In the genomic region with DNA sequence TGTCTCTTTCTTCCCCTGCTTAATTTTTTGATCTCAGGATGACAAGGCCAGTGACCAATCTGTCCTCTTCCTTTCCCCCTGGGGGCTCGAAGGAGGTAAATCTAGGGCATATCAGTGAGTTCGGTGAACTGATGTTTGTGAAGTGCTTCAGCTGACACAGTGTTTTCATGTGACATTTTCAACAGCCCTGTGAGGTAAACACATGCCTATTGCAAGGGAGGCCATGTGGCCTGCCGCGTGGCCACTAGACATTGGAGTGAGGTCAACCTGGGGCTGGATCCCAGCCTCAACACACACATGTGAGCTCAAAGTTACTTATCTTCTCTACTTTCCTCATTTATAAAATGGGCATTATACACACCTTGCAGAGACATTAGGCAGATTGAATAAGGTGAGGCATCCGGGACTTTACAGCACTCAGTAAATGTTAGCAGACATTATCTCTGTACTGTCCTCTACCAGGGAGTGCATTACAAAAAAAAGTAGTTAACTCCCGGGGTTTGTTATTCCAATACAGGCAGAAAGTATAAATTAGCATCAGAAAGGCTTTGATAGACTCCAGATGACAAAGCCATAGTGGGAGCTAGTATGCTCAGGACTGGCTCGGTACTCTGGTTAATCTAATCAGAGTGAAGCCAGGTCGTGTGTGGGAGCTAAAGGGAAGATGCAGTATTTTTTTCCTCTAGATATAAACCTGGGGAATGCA, we compare ENCODE assay signal across 22 cellular contexts.
DNase-seq lines count a peak whose midpoint lies in the region; ATAC-seq, FAIRE-seq and TF ChIP-seq lines count a peak whose summit lies in the region.
"Had no signal": no experiment of that assay in that cellular context is flagged by ENCODE, and none has a peak within 500 bp of the region (broad histone marks: within the 10 kb centered on the region; RNA-seq: fewer than 3 reads in every experiment).

No MANE protein-coding gene starts in this region.

- no peak for FAIRE-seq in RCC 7860 (lab: Jason Lieb, UNC)
- FAIRE-seq: endometrium had no signal

- TF ChIP-seq RAD21 in SK-N-SH (IDR thresholded peaks at IDR 0.05; ENCODE audit: low read length) = peak; percentile 33

- H3K4me1 Mint-ChIP-seq in nephron = peaks cover 54% of the 10 kb centered on the region
- H3K4me1 Mint-ChIP-seq: activated CD8-positive, alpha-beta memory T cell treated with anti-CD3 and anti-CD28 coated beads, Interleukin-2, amount 10 ng/mL, durations not matched to agents 7 days and 5 days; IgD-negative memory B cell; immature natural killer cell had no signal

- DNase-seq in SK-N-SH (peak; percentile 64), hepatocyte (ENCODE audit: low spot score) (peak; percentile 52), transverse colon (no peak), RCC 7860 (ENCODE audit: low spot score) (no peak), pons (ENCODE audit: low spot score) (no peak), superior temporal gyrus (ENCODE audit: extremely low spot score) (no peak)
- DNase-seq: activated CD8-positive, alpha-beta memory T cell treated with anti-CD3 and anti-CD28 coated beads, Interleukin-2, amount 10 ng/mL, durations not matched to agents 7 days and 5 days; activated effector memory CD4-positive, alpha-beta T cell treated with anti-CD3 and anti-CD28 coated beads, Interleukin-2, amount 50 U/mL, for 16 hours; foreskin fibroblast; immature natural killer cell; MV-4-11; NCI-H2081 treated with DMSO at 0.1 percent for 48 hours; NCI-H774; stimulated activated CD4-positive, alpha-beta T cell treated with anti-CD3 and anti-CD28 coated beads, Interleukin-12 subunit alpha, Interleukin-12 subunit beta, amount 100 ng/mL, for 4 hours; T-helper 2 cell had no signal

- H3K79me2 ChIP-seq in SK-N-SH (ENCODE audit: insufficient read depth) (no peaks in the 10 kb centered on the region), hepatocyte (no peaks in the 10 kb centered on the region)

- H3K4me3 ChIP-seq in SK-N-SH (ENCODE audit: low read depth in 2 of 2, low read length in 1 of 2) = no peak overlapping the region
- H3K4me3 ChIP-seq in hepatocyte = no peak overlapping the region
- no peak overlapping the region for H3K4me3 ChIP-seq in transverse colon
- H3K4me3 ChIP-seq: BLaER1 treated with 17β-estradiol and CSF1 and Interleukin-3, amounts not matched to agents 10 nM and 100 nM; ovary had no signal

- H3K9me3 Mint-ChIP-seq in nephron = no peaks in the 10 kb centered on the region
- H3K9me3 Mint-ChIP-seq: IgD-negative memory B cell had no signal

- H3K4me1 ChIP-seq in SK-N-SH (ENCODE audit: control insufficient read depth in 1 of 2, insufficient read depth in 2 of 2, low read depth in 1 of 2, low read length in 1 of 2) = peaks cover 0 to 31% of the 10 kb centered on the region in 2 experiments; a peak in 2 of 4 replicates
- peaks cover 30% of the 10 kb centered on the region for H3K4me1 ChIP-seq in hepatocyte (ENCODE audit: insufficient read depth)
- peaks cover 12 to 29% (median 19%) of the 10 kb centered on the region in 4 donors for H3K4me1 ChIP-seq in transverse colon
- H3K4me1 ChIP-seq: BLaER1 treated with 17β-estradiol and CSF1 and Interleukin-3, amounts not matched to agents 10 nM and 100 nM had no signal

- WGBS in SK-N-SH (ENCODE audit: low lambda C conversion rate) = 51% methylated on average over 8 of the region's 8 CpGs
- WGBS in hepatocyte (ENCODE audit: low lambda C conversion rate, missing lambda C conversion rate) = 31% methylated on average over 8 of the region's 8 CpGs
- 56 to 71% methylated on average over 4 to 8 of the region's 8 CpGs for WGBS in transverse colon (ENCODE audit: low coverage in 1 of 2), 2 donors

- H3K9me3 ChIP-seq in SK-N-SH (no peaks in the 10 kb centered on the region), hepatocyte (ENCODE audit: low read depth) (no peaks in the 10 kb centered on the region), transverse colon (no peaks in the 10 kb centered on the region)
- H3K9me3 ChIP-seq: BLaER1 treated with 17β-estradiol and CSF1 and Interleukin-3, amounts not matched to agents 10 nM and 100 nM; ovary had no signal

- H3K36me3 ChIP-seq in SK-N-SH (replicated peaks in 1 of 2; ENCODE audit: control insufficient read depth in 1 of 2, insufficient read depth in 2 of 2, low read length in 1 of 2) (no peaks in the 10 kb centered on the region), hepatocyte (replicated peaks; ENCODE audit: insufficient read depth, low read depth) (no peaks in the 10 kb centered on the region), transverse colon (no peaks in the 10 kb centered on the region)
- H3K36me3 ChIP-seq: BLaER1 treated with 17β-estradiol and CSF1 and Interleukin-3, amounts not matched to agents 10 nM and 100 nM; ovary had no signal

- H2AFZ ChIP-seq in SK-N-SH (ENCODE audit: low read depth) = no peak overlapping the region
- no peak overlapping the region for H2AFZ ChIP-seq in hepatocyte

- no peak for TF ChIP-seq POLR2A in transverse colon (IDR thresholded peaks at IDR 0.05)

- no peak for ATAC-seq in GM19467 (IDR thresholded peaks at IDR 0.05; ENCODE audit: unreplicated experiment)
- ATAC-seq: activated CD4-positive, CD25-positive, alpha-beta regulatory T cell treated with anti-CD3 and anti-CD28 coated beads, Interleukin-2, amount 50 U/mL, for 24 hours; activated CD8-positive, alpha-beta memory T cell treated with anti-CD3 and anti-CD28 coated beads, Interleukin-2, amount 10 ng/mL, durations not matched to agents 7 days and 5 days had no signal

- intact Hi-C loops in transverse colon (cut with DNase I; ENCODE audit: low total_unique reads) = no loop called here

- H3K9me2 ChIP-seq in SK-N-SH (no peaks in the 10 kb centered on the region), hepatocyte (replicated peaks; ENCODE audit: insufficient read depth) (no peaks in the 10 kb centered on the region)

- H3K27me3 Mint-ChIP-seq in nephron (ENCODE audit: low read depth) = no peaks in the 10 kb centered on the region
- H3K27me3 Mint-ChIP-seq: activated CD8-positive, alpha-beta memory T cell treated with anti-CD3 and anti-CD28 coated beads, Interleukin-2, amount 10 ng/mL, durations not matched to agents 7 days and 5 days had no signal

- H3K27ac ChIP-seq in SK-N-SH (ENCODE audit: low read depth in 2 of 2, low read length in 1 of 2) (peak overlapping the region in 1 of 2 experiments; percentile 93; a peak in 2 of 4 replicates), hepatocyte (peak overlapping the region; percentile 71), transverse colon (peak overlapping the region; percentile 18 to 53 (median 38))
- H3K27ac ChIP-seq: BLaER1 treated with 17β-estradiol and CSF1 and Interleukin-3, amounts not matched to agents 10 nM and 100 nM; ovary had no signal

- no peak overlapping the region for H3K9ac ChIP-seq in SK-N-SH
- H3K9ac ChIP-seq: BLaER1 treated with 17β-estradiol and CSF1 and Interleukin-3, amounts not matched to agents 10 nM and 100 nM had no signal

- POLR2A ChIA-PET in SK-N-SH (lab: Yijun Ruan, JAX) = no interaction called here

- in situ Hi-C loops in transverse colon (cut with MboI; ENCODE audit: low pct_ligation_motif_present in 1 of 4, low pct_unique_long_range_greater_than_20kb in 1 of 4, low sequenced_read_pairs in 3 of 4) = no loop called here

- H3K4me2 ChIP-seq in SK-N-SH (no peak overlapping the region), hepatocyte (no peak overlapping the region)
- H3K4me2 ChIP-seq: BLaER1 treated with 17β-estradiol and CSF1 and Interleukin-3, amounts not matched to agents 10 nM and 100 nM had no signal

- H3K27me3 ChIP-seq in SK-N-SH (ENCODE audit: insufficient read depth) (no peaks in the 10 kb centered on the region), hepatocyte (no peaks in the 10 kb centered on the region), transverse colon (no peaks in the 10 kb centered on the region)
- H3K27me3 ChIP-seq: ovary had no signal

- H3K4me3 Mint-ChIP-seq in nephron = no peak overlapping the region
- H3K4me3 Mint-ChIP-seq: activated CD8-positive, alpha-beta memory T cell treated with anti-CD3 and anti-CD28 coated beads, Interleukin-2, amount 10 ng/mL, durations not matched to agents 7 days and 5 days; IgD-negative memory B cell; immature natural killer cell had no signal

- TF ChIP-seq CTCF in SK-N-SH (IDR thresholded peaks at IDR 0.05) (no peak), hepatocyte (IDR thresholded peaks at IDR 0.05; ENCODE audit: poor library complexity) (no peak), nephron (IDR thresholded peaks at IDR 0.05; ENCODE audit: unreplicated experiment in 3 of 3) (no peak), transverse colon (IDR thresholded peaks at IDR 0.05) (no peak)

- H3F3A ChIP-seq in SK-N-SH (replicated peaks; ENCODE audit: insufficient read depth) = peaks cover 7% of the 10 kb centered on the region

- peak overlapping the region; percentile 62 to 93 (median 67) for H3K27ac Mint-ChIP-seq in nephron
- H3K27ac Mint-ChIP-seq: activated CD8-positive, alpha-beta memory T cell treated with anti-CD3 and anti-CD28 coated beads, Interleukin-2, amount 10 ng/mL, durations not matched to agents 7 days and 5 days; IgD-negative memory B cell; immature natural killer cell had no signal

- TF ChIP-seq EP300 in SK-N-SH (IDR thresholded peaks at IDR 0.05; ENCODE audit: borderline replicate concordance in 1 of 2, low read depth in 1 of 2, low read length in 1 of 2) (peak in 1 of 2 experiments; percentile 75; a peak in 1 of 4 replicates), transverse colon (IDR thresholded peaks at IDR 0.05; ENCODE audit: low read depth) (no peak)

- no peaks in the 10 kb centered on the region for H3K36me3 Mint-ChIP-seq in nephron (ENCODE audit: low read depth)
- H3K36me3 Mint-ChIP-seq: activated CD8-positive, alpha-beta memory T cell treated with anti-CD3 and anti-CD28 coated beads, Interleukin-2, amount 10 ng/mL, durations not matched to agents 7 days and 5 days; IgD-negative memory B cell; immature natural killer cell had no signal

- CTCF ChIA-PET in SK-N-SH (lab: Yijun Ruan, JAX) = interaction anchor here (0.7 to 1.9 kb wide), 6 partner anchors 8 to 126 kb away, joined by 3 to 5 read pairs (median 3); partner anchors contain the start of gene PLPP3

- H4K20me1 ChIP-seq in SK-N-SH (ENCODE audit: insufficient read depth) (no peaks in the 10 kb centered on the region), hepatocyte (ENCODE audit: insufficient read depth, poor library complexity, severe bottlenecking) (no peaks in the 10 kb centered on the region)
- H4K20me1 ChIP-seq: BLaER1 treated with 17β-estradiol and CSF1 and Interleukin-3, amounts not matched to agents 10 nM and 100 nM had no signal

TF ChIP-seq in SK-N-SH, 30 proteins besides CTCF, POLR2A, EP300 and RAD21 (continues in another document):
- TF ChIP-seq FOXJ3 (CRISPR knock-in tag; IDR thresholded peaks at IDR 0.05) (0 out of 2 replicates have a peak, but pooled peaks have one; percentile 30), RCOR1 (IDR thresholded peaks at IDR 0.05; ENCODE audit: low read length) (peak; percentile 75), NFIC (IDR thresholded peaks at IDR 0.05; ENCODE audit: borderline replicate concordance) (no peak)

Comparison
In these comparisons a context has a peak if more than half of its experiments do, and no peak if none do; other contexts are left out.
1. DNase-seq: peak in SK-N-SH (single experiment) and hepatocyte (single experiment); none in transverse colon (single experiment), RCC 7860 (single experiment), pons (single experiment) and superior temporal gyrus (single experiment).